ENCODE assay signal across 19 cellular contexts in genomic region chr10:11449761-11450160, GRCh38.
DNase-seq lines count a peak whose midpoint lies in the region; ATAC-seq, FAIRE-seq and TF ChIP-seq lines count a peak whose summit lies in the region.
"Had no signal": no experiment of that assay in that cellular context is flagged by ENCODE, and none has a peak within 500 bp of the region (broad histone marks: within the 10 kb centered on the region; RNA-seq: fewer than 3 reads in every experiment).

No MANE protein-coding gene starts in this region.

- peaks cover 18 to 23% of the 10 kb centered on the region in 2 experiments for H3K4me1 Mint-ChIP-seq in H9
- peaks cover 47% of the 10 kb centered on the region for H3K4me1 Mint-ChIP-seq in stimulated activated memory B cell treated with anti-CD40 and anti-IgM and Interleukin-4, amounts not matched to agents 10 μg/mL and 1 μg/mL and 100 μg/mL, for 72 hours
- H3K4me1 Mint-ChIP-seq in activated T-cell treated with anti-CD3 and anti-CD28 coated beads, Interleukin-2, amount 50 U/mL, for 4 hours (ENCODE audit: low read depth): peaks cover 11% of the 10 kb centered on the region

- peak; percentile 58 for FAIRE-seq in K562 (lab: Jason Lieb, UNC)
- FAIRE-seq: A549, D721Med had no signal

- H3K27ac ChIP-seq in H9 (ENCODE audit: insufficient read length, low read depth, low read length) (no peak overlapping the region), OCI-LY3 (ENCODE audit: low read length) (no peak overlapping the region), K562 (ENCODE audit: extremely low read depth, low read depth, low read length) (no peak overlapping the region), right cardiac atrium (ENCODE audit: low read length) (no peak overlapping the region)
- H3K27ac ChIP-seq: A549 had no signal

- no peak overlapping the region for H4K5ac ChIP-seq in H9 (ENCODE audit: insufficient read length, low read depth, low read length)

- TF ChIP-seq CTCF in H9 (conservative IDR thresholded peaks at IDR 0.05): no peak
- no peak for TF ChIP-seq CTCF in OCI-LY3 (IDR thresholded peaks at IDR 0.05; ENCODE audit: low read depth, low read length)
- no peak for TF ChIP-seq CTCF in K562 (IDR thresholded peaks at IDR 0.05 in 2 of 3, conservative IDR thresholded peaks at IDR 0.05 in 1 of 3; ENCODE audit: insufficient read depth in 2 of 3, low read depth in 1 of 3, low read length in 3 of 3)

- no peak for TF ChIP-seq POLR2A in K562 (conservative IDR thresholded peaks at IDR 0.05)

- H2AK5ac ChIP-seq in H9 (ENCODE audit: insufficient read length, low read length): no peak overlapping the region

- no peak overlapping the region for H4K8ac ChIP-seq in H9 (replicated peaks; ENCODE audit: insufficient read length, low read depth, low read length)

- BruUV-seq in K562 (replicated peaks; lab: Mats Ljungman, UMichigan): no TSS peak

- H3T11ph ChIP-seq in H9 (ENCODE audit: low read length): no peak overlapping the region

- TF ChIP-seq RAD21 in K562 (CRISPR knock-in tag; conservative IDR thresholded peaks at IDR 0.05 in 1 of 2, IDR thresholded peaks at IDR 0.05 in 1 of 2): no peak

- H3K9me3 Mint-ChIP-seq in H9: no peaks in the 10 kb centered on the region
- no peaks in the 10 kb centered on the region for H3K9me3 Mint-ChIP-seq in stimulated activated memory B cell treated with anti-CD40 and anti-IgM and Interleukin-4, amounts not matched to agents 10 μg/mL and 1 μg/mL and 100 μg/mL, for 72 hours
- H3K9me3 Mint-ChIP-seq in activated T-cell treated with anti-CD3 and anti-CD28 coated beads, Interleukin-2, amount 50 U/mL, for 4 hours: no peaks in the 10 kb centered on the region
- H3K9me3 Mint-ChIP-seq: CD14-positive monocyte; CD8-positive, alpha-beta T cell; HFFc6 had no signal

- H3K36me3 ChIP-seq in OCI-LY3 (replicated peaks; ENCODE audit: low read depth, low read length) (no peaks in the 10 kb centered on the region), K562 (ENCODE audit: control insufficient read depth, insufficient read depth, low read length) (no peaks in the 10 kb centered on the region)

- no peak overlapping the region for H3K4me3 Mint-ChIP-seq in H9
- H3K4me3 Mint-ChIP-seq in stimulated activated memory B cell treated with anti-CD40 and anti-IgM and Interleukin-4, amounts not matched to agents 10 μg/mL and 1 μg/mL and 100 μg/mL, for 72 hours: no peak overlapping the region
- no peak overlapping the region for H3K4me3 Mint-ChIP-seq in activated T-cell treated with anti-CD3 and anti-CD28 coated beads, Interleukin-2, amount 50 U/mL, for 4 hours
- H3K4me3 Mint-ChIP-seq: CD14-positive monocyte; CD8-positive, alpha-beta T cell; HFFc6 had no signal

- H3K23me2 ChIP-seq in H9 (ENCODE audit: insufficient read length, low read depth, low read length, poor library complexity, severe bottlenecking): no peaks in the 10 kb centered on the region

- H3K14ac ChIP-seq in H9 (ENCODE audit: insufficient read depth, low read length): no peak overlapping the region

- no peak overlapping the region for H3K18ac ChIP-seq in H9 (ENCODE audit: insufficient read length, low read depth, low read length)

- CTCF ChIA-PET in K562 (lab: Yijun Ruan, JAX; ENCODE audit: low intra/inter-chr PET ratio): no interaction called here

- no CpG with 5 or more reads among the region's 8 CpGs for WGBS in H9 (ENCODE audit: extremely low coverage, insufficient read length, low lambda C conversion rate)
- 76% methylated on average over 8 of the region's 8 CpGs for WGBS in K562 (ENCODE audit: insufficient coverage, low coverage, missing lambda C conversion rate)
- 81% methylated on average over 8 of the region's 8 CpGs for WGBS in right cardiac atrium

- H3K56ac ChIP-seq in H9 (ENCODE audit: insufficient read length, low read depth, low read length): no peak overlapping the region

- peak; percentile 19 for DNase-seq in H9
- DNase-seq in K562 (ENCODE audit: extremely low read depth in 1 of 4, low spot score in 3 of 4): no peak
- DNase-seq in activated T-cell treated with anti-CD3 and anti-CD28 coated beads, Interleukin-2, amount 50 U/mL, for 4 hours: no peak
- no peak for DNase-seq in right cardiac atrium
- DNase-seq: CD8-positive, alpha-beta T cell; COR-L47; DMS153; DMS79 treated with DMSO at 0.1 percent for 48 hours; GOT3; HCEC 1CT; HFFc6; KBM-7 had no signal

- H3K23ac ChIP-seq in H9 (ENCODE audit: insufficient read length, low read depth, low read length): no peak overlapping the region

- no peak overlapping the region for H2AFZ ChIP-seq in H9 (ENCODE audit: low read length)
- no peak overlapping the region for H2AFZ ChIP-seq in OCI-LY3 (ENCODE audit: low read depth, low read length)
- H2AFZ ChIP-seq in K562 (ENCODE audit: low read depth, low read length): no peak overlapping the region

- no peak overlapping the region for H2BK120ac ChIP-seq in H9 (ENCODE audit: low read depth, low read length, poor library complexity, severe bottlenecking)

- no peaks in the 10 kb centered on the region for H3K9me1 ChIP-seq in K562 (ENCODE audit: control insufficient read depth, insufficient read depth, low read length)

- no peak overlapping the region for H2BK5ac ChIP-seq in H9 (ENCODE audit: insufficient read length, low read length)

- H3K27me3 Mint-ChIP-seq in H9 (ENCODE audit: low read depth): peaks cover 5% of the 10 kb centered on the region
- H3K27me3 Mint-ChIP-seq in stimulated activated memory B cell treated with anti-CD40 and anti-IgM and Interleukin-4, amounts not matched to agents 10 μg/mL and 1 μg/mL and 100 μg/mL, for 72 hours: no peaks in the 10 kb centered on the region
- H3K27me3 Mint-ChIP-seq in activated T-cell treated with anti-CD3 and anti-CD28 coated beads, Interleukin-2, amount 50 U/mL, for 4 hours (ENCODE audit: low read depth): no peaks in the 10 kb centered on the region

- TF ChIP-seq EP300 in K562 (IDR thresholded peaks at IDR 0.05; ENCODE audit: low read length): no peak

- no peak overlapping the region for H3K4me3 ChIP-seq in OCI-LY3 (ENCODE audit: low read length)
- no peak overlapping the region for H3K4me3 ChIP-seq in K562
- H3K4me3 ChIP-seq in right cardiac atrium (ENCODE audit: low read length): no peak overlapping the region
- H3K4me3 ChIP-seq: A549 had no signal

- H3K27ac Mint-ChIP-seq in H9: peak overlapping the region in 1 of 3 experiments; percentile 13; a peak in 1 of 7 replicates
- H3K27ac Mint-ChIP-seq in stimulated activated memory B cell treated with anti-CD40 and anti-IgM and Interleukin-4, amounts not matched to agents 10 μg/mL and 1 μg/mL and 100 μg/mL, for 72 hours: peak overlapping the region; percentile 92
- H3K27ac Mint-ChIP-seq: CD8-positive, alpha-beta T cell; HFFc6 had no signal

- intact Hi-C loops in K562 (cut with micrococcal nuclease) (no loop called here), right cardiac atrium (cut with DNase I) (no loop called here)

- no peak overlapping the region for H4K91ac ChIP-seq in H9 (ENCODE audit: insufficient read length, low read depth, low read length)

- in situ Hi-C loops in K562 (cut with MboI): no loop called here

- no peaks in the 10 kb centered on the region for H3K79me1 ChIP-seq in H9 (ENCODE audit: insufficient read depth, low read depth, low read length, poor library complexity, severe bottlenecking)

- no peak overlapping the region for H2BK15ac ChIP-seq in H9 (ENCODE audit: low read depth, low read length)

- H3K36me3 Mint-ChIP-seq in H9 (ENCODE audit: insufficient read depth in 1 of 3, low read depth in 3 of 3): peaks cover 0 to 5% (median 1%) of the 10 kb centered on the region in 3 experiments; a peak in 2 of 7 replicates
- H3K36me3 Mint-ChIP-seq in stimulated activated memory B cell treated with anti-CD40 and anti-IgM and Interleukin-4, amounts not matched to agents 10 μg/mL and 1 μg/mL and 100 μg/mL, for 72 hours: peaks cover 6% of the 10 kb centered on the region
- H3K36me3 Mint-ChIP-seq in activated T-cell treated with anti-CD3 and anti-CD28 coated beads, Interleukin-2, amount 50 U/mL, for 4 hours (ENCODE audit: insufficient read depth): peaks cover 2% of the 10 kb centered on the region
- H3K36me3 Mint-ChIP-seq: CD14-positive monocyte; CD8-positive, alpha-beta T cell had no signal

- H3K79me2 ChIP-seq in H9 (ENCODE audit: insufficient read depth, low read length): no peaks in the 10 kb centered on the region
- no peaks in the 10 kb centered on the region for H3K79me2 ChIP-seq in OCI-LY3 (ENCODE audit: low read length)
- H3K79me2 ChIP-seq in K562 (ENCODE audit: control insufficient read depth, insufficient read depth, low read length): no peaks in the 10 kb centered on the region

- H2BK12ac ChIP-seq in H9 (ENCODE audit: insufficient read length, low read depth, low read length): no peak overlapping the region

- no peak overlapping the region for H3K4me2 ChIP-seq in H9 (ENCODE audit: insufficient read depth, insufficient read length, low read length)
- peak overlapping the region; percentile 96 for H3K4me2 ChIP-seq in OCI-LY3 (ENCODE audit: low read length)
- no peak overlapping the region for H3K4me2 ChIP-seq in K562 (ENCODE audit: insufficient read depth, low read length)
- H3K4me2 ChIP-seq: A549 had no signal

- ATAC-seq in K562 (no peak), right cardiac atrium (no peak), HG02759 (IDR thresholded peaks at IDR 0.05; ENCODE audit: unreplicated experiment) (no peak), HG03159 (IDR thresholded peaks at IDR 0.05; ENCODE audit: unreplicated experiment) (no peak)
- ATAC-seq in stimulated activated memory B cell treated with anti-CD40 and anti-IgM and Interleukin-4, amounts not matched to agents 10 μg/mL and 1 μg/mL and 100 μg/mL, for 72 hours: no peak
- ATAC-seq in activated T-cell treated with anti-CD3 and anti-CD28 coated beads, Interleukin-2, amount 50 U/mL, for 4 hours: no peak
- ATAC-seq: A549; CD8-positive, alpha-beta T cell had no signal

- H3K9me3 ChIP-seq in H9 (ENCODE audit: control insufficient read depth, low read depth, low read length): no peaks in the 10 kb centered on the region
- no peaks in the 10 kb centered on the region for H3K9me3 ChIP-seq in OCI-LY3 (ENCODE audit: insufficient read depth, low read length)
- no peaks in the 10 kb centered on the region; the same call in 1 of the 2 replicates for H3K9me3 ChIP-seq in K562 (replicated peaks; ENCODE audit: control insufficient read depth, insufficient read depth, low read depth, low read length)
- no peaks in the 10 kb centered on the region for H3K9me3 ChIP-seq in right cardiac atrium (ENCODE audit: control insufficient read depth, low read length)
- H3K9me3 ChIP-seq: A549 had no signal

- peaks cover 2% of the 10 kb centered on the region for H4K20me1 ChIP-seq in H9 (ENCODE audit: control insufficient read depth, insufficient read depth, insufficient read length)
- no peaks in the 10 kb centered on the region for H4K20me1 ChIP-seq in OCI-LY3 (ENCODE audit: insufficient read depth, low read length)
- H4K20me1 ChIP-seq in K562 (replicated peaks; ENCODE audit: control insufficient read depth, insufficient read depth, low read length): no peaks in the 10 kb centered on the region

- H3K27me3 ChIP-seq in H9 (ENCODE audit: insufficient read depth, low read length) (no peaks in the 10 kb centered on the region), OCI-LY3 (ENCODE audit: low read depth, low read length) (no peaks in the 10 kb centered on the region; the same call in 1 of the 2 replicates), K562 (ENCODE audit: control insufficient read depth in 2 of 2, insufficient read depth in 2 of 2, low read length in 2 of 2) (no peaks in the 10 kb centered on the region), right cardiac atrium (ENCODE audit: control insufficient read depth, insufficient read depth) (no peaks in the 10 kb centered on the region)

- H3K4me1 ChIP-seq in H9 (ENCODE audit: insufficient read depth, low read length): no peaks in the 10 kb centered on the region; the same call in 1 of the 2 replicates
- peaks cover 43% of the 10 kb centered on the region for H3K4me1 ChIP-seq in OCI-LY3 (ENCODE audit: low read length)
- peaks cover 23 to 28% of the 10 kb centered on the region in 2 experiments for H3K4me1 ChIP-seq in K562 (replicated peaks in 1 of 2; ENCODE audit: control insufficient read depth in 2 of 2, insufficient read depth in 2 of 2, low read length in 2 of 2)
- no peaks in the 10 kb centered on the region for H3K4me1 ChIP-seq in right cardiac atrium (ENCODE audit: control insufficient read depth, insufficient read depth, low read length)
- H3K4me1 ChIP-seq: A549 had no signal

- H3K4ac ChIP-seq in H9 (ENCODE audit: low read depth, low read length): no peak overlapping the region

- no peak overlapping the region for H2BK20ac ChIP-seq in H9 (ENCODE audit: low read depth, low read length, poor library complexity, severe bottlenecking)

- H3K9ac ChIP-seq in H9 (ENCODE audit: extremely low read depth, insufficient read length, low read length) (no peak overlapping the region), OCI-LY3 (ENCODE audit: low read length) (no peak overlapping the region), K562 (ENCODE audit: insufficient read depth in 1 of 2, low read depth in 2 of 2, low read length in 2 of 2) (no peak overlapping the region)

- POLR2A ChIA-PET in K562 (lab: Yijun Ruan, JAX): no interaction called here
